In genomic region chr5:96790851-96791513, GRCh38 we compare ENCODE assay signal across 10 cellular contexts. TPM values are rescaled to one million over a fixed set of nuclear protein-coding genes. Genes with fewer than 3 reads are reported as not detected.
DNase-seq lines count a peak whose midpoint lies in the region; ATAC-seq and TF ChIP-seq lines count a peak whose summit lies in the region.
"Had no signal": no experiment of that assay in that cellular context is flagged by ENCODE, and none has a peak within 500 bp of the region (broad histone marks: within the 10 kb centered on the region; RNA-seq: fewer than 3 reads in every experiment).

No MANE protein-coding gene starts in this region.

- no peak overlapping the region for H3K4me3 ChIP-seq in fibroblast of pulmonary artery (replicated peaks; ENCODE audit: low read depth, low read length)
- H3K4me3 ChIP-seq: colonic mucosa had no signal

- TF ChIP-seq CTCF in fibroblast of pulmonary artery (IDR thresholded peaks at IDR 0.05; ENCODE audit: low read length, missing control alignments) = no peak

- in situ Hi-C loops in SK-MEL-5 (cut with HindIII; ENCODE audit: low pct_unique_long_range_greater_than_20kb, low sequenced_read_pairs) = no loop called here

- no peak for ATAC-seq in HG03097 (IDR thresholded peaks at IDR 0.05; ENCODE audit: low FRiP score, unreplicated experiment)

- DNase-seq in NCI-H748 (lab: John Stamatoyannopoulos, UW; ENCODE audit: unreplicated experiment) = peak; percentile 67
- DNase-seq in NCI-H748 treated with DMSO at 0.1 percent for 48 hours (lab: John Stamatoyannopoulos, UW) = no peak
- peak; percentile 72 for DNase-seq in SK-MEL-5 (ENCODE audit: low read depth, low spot score)
- peak; percentile 53 for DNase-seq in fibroblast of pulmonary artery (ENCODE audit: low read depth)
- peak; percentile 2 for DNase-seq in retina
- no peak for DNase-seq in DMS79 (lab: John Stamatoyannopoulos, UW)
- DNase-seq in superior temporal gyrus (ENCODE audit: extremely low spot score) = no peak
- DNase-seq: colonic mucosa, NCI-H1694 had no signal

RNA-seq across cellular contexts. Expression of gene ERAP1, which starts 16.8 kb away (rescaled TPM):
- total RNA-seq in SK-MEL-5 (2014; rRNA removed; shearing (Covaris generic)) = 29.8 and 35.8 TPM in 2 replicates
- 36.3 and 38.0 TPM in 2 replicates for polyA plus RNA-seq in SK-MEL-5 (2015; cell fraction: cytosol; rRNA removed)
- 18.3 and 34.6 TPM in 2 replicates for polyA plus RNA-seq in SK-MEL-5 (2015; cell fraction: nucleus; rRNA removed)

Comparison
In these comparisons a context has a peak if more than half of its experiments do, and no peak if none do; other contexts are left out.
1. DNase-seq: peak in NCI-H748 (single experiment), SK-MEL-5 (single experiment), fibroblast of pulmonary artery (single experiment) and retina (single experiment); none in NCI-H748 treated with DMSO at 0.1 percent for 48 hours (single experiment), DMS79 (single experiment) and superior temporal gyrus (single experiment).